1 cellular context compared by ENCODE assay signal in genomic region chr14:49768301-49769121, GRCh38.
TF ChIP-seq lines count a peak whose summit lies in the region.

No MANE protein-coding gene starts in this region.

TF ChIP-seq in H1, 55 proteins besides CTCF, POLR2A, EP300 and RAD21 (continued from another document):
- TF ChIP-seq, protein P1, sequence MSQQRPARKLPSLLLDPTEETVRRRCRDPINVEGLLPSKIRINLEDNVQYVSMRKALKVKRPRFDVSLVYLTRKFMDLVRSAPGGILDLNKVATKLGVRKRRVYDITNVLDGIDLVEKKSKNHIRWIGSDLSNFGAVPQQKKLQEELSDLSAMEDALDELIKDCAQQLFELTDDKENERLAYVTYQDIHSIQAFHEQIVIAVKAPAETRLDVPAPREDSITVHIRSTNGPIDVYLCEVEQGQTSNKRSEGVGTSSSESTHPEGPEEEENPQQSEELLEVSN (IDR thresholded peaks at IDR 0.05): peak; percentile 39; the same call in 1 of the 2 replicates
- TF ChIP-seq TEAD4 (IDR thresholded peaks at IDR 0.05; ENCODE audit: low read depth, low read length) (no peak), BRCA1 (IDR thresholded peaks at IDR 0.05; ENCODE audit: low read depth, low read length) (no peak), SRF (IDR thresholded peaks at IDR 0.05; ENCODE audit: low read depth, low read length) (no peak; the same call in 1 of the 2 replicates), SP1 (IDR thresholded peaks at IDR 0.05; ENCODE audit: low read depth, low read length) (no peak), KDM1A (IDR thresholded peaks at IDR 0.05; ENCODE audit: borderline replicate concordance, low read length) (no peak), JUN (IDR thresholded peaks at IDR 0.05; ENCODE audit: low read depth, low read length) (no peak), BCL11A (IDR thresholded peaks at IDR 0.05; ENCODE audit: low read depth in 2 of 2, low read length in 2 of 2) (no peak), RBBP5 (IDR thresholded peaks at IDR 0.05; ENCODE audit: borderline replicate concordance, low read depth, low read length) (peak; percentile 25; the same call in 1 of the 2 replicates), PHF8 (conservative IDR thresholded peaks at IDR 0.05; ENCODE audit: low read depth, low read length) (peak; percentile 83), CEBPB (IDR thresholded peaks at IDR 0.05; ENCODE audit: low read depth, low read length) (no peak), TAF7 (optimal IDR thresholded peaks at IDR 0.05; ENCODE audit: borderline replicate concordance, low read depth, low read length) (no peak), RNF2 (IDR thresholded peaks at IDR 0.05; ENCODE audit: borderline replicate concordance, low read depth, low read length, missing control alignments, poor library complexity, severe bottlenecking) (no peak), USF2 (IDR thresholded peaks at IDR 0.05; ENCODE audit: low read length) (no peak), MAFK (IDR thresholded peaks at IDR 0.05; ENCODE audit: low read depth, low read length) (no peak), SUZ12 (IDR thresholded peaks at IDR 0.05; ENCODE audit: low read length) (no peak), EGR1 (IDR thresholded peaks at IDR 0.05; ENCODE audit: borderline replicate concordance, low read depth, low read length) (no peak), CHD7 (IDR thresholded peaks at IDR 0.05; ENCODE audit: insufficient replicate concordance, low read length) (no peak), TCF12 (IDR thresholded peaks at IDR 0.05; ENCODE audit: low read depth, low read length) (no peak), ASH2L (IDR thresholded peaks at IDR 0.05; ENCODE audit: low read length) (peak; percentile 83), ATF3 (IDR thresholded peaks at IDR 0.05; ENCODE audit: insufficient read depth, low read depth, low read length) (no peak), CHD1 (IDR thresholded peaks at IDR 0.05; ENCODE audit: low read depth, low read length) (no peak), KDM4A (IDR thresholded peaks at IDR 0.05; ENCODE audit: low read depth, low read length, severe bottlenecking) (peak; percentile 66), SP2 (IDR thresholded peaks at IDR 0.05; ENCODE audit: low read length) (no peak), POU5F1 (IDR thresholded peaks at IDR 0.05; ENCODE audit: low read depth, low read length) (no peak), RXRA (IDR thresholded peaks at IDR 0.05; ENCODE audit: insufficient read depth, low read depth, low read length) (no peak), RFX5 (IDR thresholded peaks at IDR 0.05; ENCODE audit: borderline replicate concordance, low read depth, low read length) (no peak), NRF1 (IDR thresholded peaks at IDR 0.05; ENCODE audit: low read depth, low read length) (no peak), HDAC6 (IDR thresholded peaks at IDR 0.05; ENCODE audit: low read depth, low read length) (no peak), NANOG (IDR thresholded peaks at IDR 0.05; ENCODE audit: insufficient read depth, low read depth, low read length, poor library complexity, severe bottlenecking) (no peak), HDAC2 (IDR thresholded peaks at IDR 0.05; ENCODE audit: borderline replicate concordance in 1 of 2, low read depth in 2 of 2, low read length in 2 of 2) (no peak), MAX (IDR thresholded peaks at IDR 0.05) (peak; percentile 86), GTF2F1 (IDR thresholded peaks at IDR 0.05; ENCODE audit: borderline replicate concordance, low read depth, low read length) (no peak), JUND (IDR thresholded peaks at IDR 0.05; ENCODE audit: low read length) (no peak), SIX5 (IDR thresholded peaks at IDR 0.05; ENCODE audit: low read depth, low read length) (no peak)
- TF ChIP-seq, protein P2, sequence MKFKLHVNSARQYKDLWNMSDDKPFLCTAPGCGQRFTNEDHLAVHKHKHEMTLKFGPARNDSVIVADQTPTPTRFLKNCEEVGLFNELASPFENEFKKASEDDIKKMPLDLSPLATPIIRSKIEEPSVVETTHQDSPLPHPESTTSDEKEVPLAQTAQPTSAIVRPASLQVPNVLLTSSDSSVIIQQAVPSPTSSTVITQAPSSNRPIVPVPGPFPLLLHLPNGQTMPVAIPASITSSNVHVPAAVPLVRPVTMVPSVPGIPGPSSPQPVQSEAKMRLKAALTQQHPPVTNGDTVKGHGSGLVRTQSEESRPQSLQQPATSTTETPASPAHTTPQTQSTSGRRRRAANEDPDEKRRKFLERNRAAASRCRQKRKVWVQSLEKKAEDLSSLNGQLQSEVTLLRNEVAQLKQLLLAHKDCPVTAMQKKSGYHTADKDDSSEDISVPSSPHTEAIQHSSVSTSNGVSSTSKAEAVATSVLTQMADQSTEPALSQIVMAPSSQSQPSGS (IDR thresholded peaks at IDR 0.05; ENCODE audit: low read length): no peak
TF ChIP-seq in H1: peak in this region for 12.
